1 cellular context compared by ENCODE assay signal in genomic region chr2:238152811-238153688, GRCh38.
TF ChIP-seq lines count a peak whose summit lies in the region.

No MANE protein-coding gene starts in this region.

TF ChIP-seq in HEK293, 187 proteins besides CTCF, POLR2A, EP300 and RAD21 (continued from another document):
- no peak for TF ChIP-seq ZNF549 (tag by site-specific recombination; IDR thresholded peaks at IDR 0.05)
- TF ChIP-seq, protein P1, sequence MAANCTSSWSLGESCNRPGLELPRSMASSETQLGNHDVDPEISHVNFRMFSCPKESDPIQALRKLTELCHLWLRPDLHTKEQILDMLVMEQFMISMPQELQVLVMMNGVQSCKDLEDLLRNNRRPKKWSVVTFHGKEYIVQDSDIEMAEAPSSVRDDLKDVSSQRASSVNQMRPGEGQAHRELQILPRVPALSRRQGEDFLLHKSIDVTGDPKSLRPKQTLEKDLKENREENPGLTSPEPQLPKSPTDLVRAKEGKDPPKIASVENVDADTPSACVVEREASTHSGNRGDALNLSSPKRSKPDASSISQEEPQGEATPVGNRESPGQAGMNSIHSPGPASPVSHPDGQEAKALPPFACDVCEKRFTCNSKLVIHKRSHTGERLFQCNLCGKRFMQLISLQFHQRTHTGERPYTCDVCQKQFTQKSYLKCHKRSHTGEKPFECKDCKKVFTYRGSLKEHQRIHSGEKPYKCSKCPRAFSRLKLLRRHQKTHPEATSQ (tag by site-specific recombination; IDR thresholded peaks at IDR 0.05) = no peak
- TF ChIP-seq, protein P2, sequence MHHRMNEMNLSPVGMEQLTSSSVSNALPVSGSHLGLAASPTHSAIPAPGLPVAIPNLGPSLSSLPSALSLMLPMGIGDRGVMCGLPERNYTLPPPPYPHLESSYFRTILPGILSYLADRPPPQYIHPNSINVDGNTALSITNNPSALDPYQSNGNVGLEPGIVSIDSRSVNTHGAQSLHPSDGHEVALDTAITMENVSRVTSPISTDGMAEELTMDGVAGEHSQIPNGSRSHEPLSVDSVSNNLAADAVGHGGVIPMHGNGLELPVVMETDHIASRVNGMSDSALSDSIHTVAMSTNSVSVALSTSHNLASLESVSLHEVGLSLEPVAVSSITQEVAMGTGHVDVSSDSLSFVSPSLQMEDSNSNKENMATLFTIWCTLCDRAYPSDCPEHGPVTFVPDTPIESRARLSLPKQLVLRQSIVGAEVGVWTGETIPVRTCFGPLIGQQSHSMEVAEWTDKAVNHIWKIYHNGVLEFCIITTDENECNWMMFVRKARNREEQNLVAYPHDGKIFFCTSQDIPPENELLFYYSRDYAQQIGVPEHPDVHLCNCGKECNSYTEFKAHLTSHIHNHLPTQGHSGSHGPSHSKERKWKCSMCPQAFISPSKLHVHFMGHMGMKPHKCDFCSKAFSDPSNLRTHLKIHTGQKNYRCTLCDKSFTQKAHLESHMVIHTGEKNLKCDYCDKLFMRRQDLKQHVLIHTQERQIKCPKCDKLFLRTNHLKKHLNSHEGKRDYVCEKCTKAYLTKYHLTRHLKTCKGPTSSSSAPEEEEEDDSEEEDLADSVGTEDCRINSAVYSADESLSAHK (tag by site-specific recombination; IDR thresholded peaks at IDR 0.05) = no peak
- TF ChIP-seq ZBTB7A (tag by site-specific recombination; IDR thresholded peaks at IDR 0.05; ENCODE audit: low read depth) = no peak
- TF ChIP-seq ZXDB (tag by site-specific recombination; IDR thresholded peaks at IDR 0.05) = no peak
